In genomic region chr2:217177687-217178086, GRCh38 we compare ENCODE assay signal across 20 cellular contexts.
A peak's percentile ranks its signal among the peaks of the same experiment; 100 is the strongest.
DNase-seq lines count a peak whose midpoint lies in the region; ATAC-seq and TF ChIP-seq lines count a peak whose summit lies in the region.
"Had no signal": no experiment of that assay in that cellular context is flagged by ENCODE, and none has a peak within 500 bp of the region (broad histone marks: within the 10 kb centered on the region; RNA-seq: fewer than 3 reads in every experiment).

No MANE protein-coding gene starts in this region.

- H3K9me3 ChIP-seq in SK-N-MC (ENCODE audit: low read depth, low read length): no peaks in the 10 kb centered on the region
- H3K9me3 ChIP-seq: Caco-2 had no signal

- DNase-seq in SK-N-MC (ENCODE audit: low read depth, low spot score) (no peak), cerebellar cortex (ENCODE audit: low spot score) (peak; percentile 22), fibroblast of mammary gland (ENCODE audit: low read depth) (peak; percentile 8), sciatic nerve (ENCODE audit: low spot score) (no peak)
- no peak for DNase-seq in activated CD8-positive, alpha-beta memory T cell treated with anti-CD3 and anti-CD28 coated beads, Interleukin-2, amount 50 U/mL, for 48 hours
- no peak for DNase-seq in effector CD8-positive, alpha-beta T cell (lab: John Stamatoyannopoulos, UW)
- DNase-seq in effector CD4-positive, alpha-beta T cell: no peak
- DNase-seq: Caco-2; CD4-positive, CD25-positive, alpha-beta regulatory T cell; CD8-positive, alpha-beta T cell; DMS153; DMS79; EL; GF-D8; H9 had no signal

- H3K27ac ChIP-seq in SK-N-MC: peak overlapping the region; percentile 30; the same call in 1 of the 2 replicates
- H3K27ac ChIP-seq: BLaER1, C4-2B had no signal

- TF ChIP-seq CTCF in fibroblast of mammary gland (conservative IDR thresholded peaks at IDR 0.05; ENCODE audit: control insufficient read depth, insufficient read depth, low read depth, low read length): no peak

- H3K4me3 ChIP-seq in SK-N-MC: no peak overlapping the region
- no peak overlapping the region for H3K4me3 ChIP-seq in fibroblast of mammary gland (ENCODE audit: control insufficient read depth, low read depth, low read length)
- H3K4me3 ChIP-seq: BLaER1, GM23338 had no signal

- ATAC-seq in sciatic nerve (peak; percentile 55), HG03139 (IDR thresholded peaks at IDR 0.05; ENCODE audit: unreplicated experiment) (no peak)
- ATAC-seq: CD8-positive, alpha-beta T cell; GM23338; HCT116 had no signal

- intact Hi-C loops in sciatic nerve (cut with DNase I): no loop called here

- H3K9ac ChIP-seq in SK-N-MC (ENCODE audit: insufficient read length): no peak overlapping the region
- H3K9ac ChIP-seq: BLaER1 had no signal

- no peaks in the 10 kb centered on the region for H3K36me3 ChIP-seq in SK-N-MC (ENCODE audit: insufficient read depth, low read length)
- H3K36me3 ChIP-seq: BLaER1 had no signal

Comparison
In these comparisons a context has a peak if more than half of its experiments do, and no peak if none do; other contexts are left out.
1. DNase-seq: peak in cerebellar cortex (single experiment) and fibroblast of mammary gland (single experiment); none in SK-N-MC (single experiment), sciatic nerve (single experiment), activated CD8-positive, alpha-beta memory T cell treated with anti-CD3 and anti-CD28 coated beads, Interleukin-2, amount 50 U/mL, for 48 hours (single experiment), effector CD8-positive, alpha-beta T cell (single experiment) and effector CD4-positive, alpha-beta T cell (single experiment).